ENCODE assay signal across 9 cellular contexts in the genomic region with DNA sequence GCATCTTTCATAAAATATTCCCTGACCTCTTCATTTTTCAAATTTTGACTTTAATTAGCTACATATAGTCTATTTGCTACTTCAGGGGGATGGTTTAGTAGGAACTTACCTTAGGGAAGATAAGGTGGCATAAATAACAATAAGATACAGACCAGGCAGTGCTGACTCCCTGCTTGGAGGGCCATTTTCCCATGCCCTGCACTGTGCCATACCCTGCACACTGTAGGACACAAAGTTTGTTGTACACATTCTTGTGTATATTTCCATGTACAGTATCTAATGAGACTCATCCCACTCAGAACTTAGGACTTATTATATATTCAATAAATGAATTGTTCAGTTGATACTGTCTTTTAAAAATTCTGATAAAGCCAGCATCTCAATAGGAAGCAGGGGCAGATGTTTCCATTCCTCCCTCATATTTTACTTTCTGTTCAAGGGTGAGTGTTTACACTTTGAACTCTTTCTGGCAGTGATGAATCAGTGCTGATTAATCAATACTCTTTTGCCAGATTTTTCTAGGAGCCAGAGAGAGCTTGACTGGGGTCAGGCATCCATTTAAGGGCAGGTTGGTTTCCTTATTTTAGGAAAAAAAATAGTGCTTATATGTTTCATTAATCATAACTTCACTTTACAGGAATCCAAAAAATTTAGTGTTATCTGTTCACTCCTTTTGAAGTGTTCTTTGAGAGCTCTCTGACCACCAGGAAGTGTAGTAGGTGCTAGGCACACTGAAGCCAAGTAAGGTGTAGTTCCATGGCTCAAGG. TPM values are rescaled to one million over a fixed set of nuclear protein-coding genes. Genes with fewer than 3 reads are reported as not detected.
DNase-seq lines count a peak whose midpoint lies in the region; ATAC-seq lines count a peak whose summit lies in the region.
"Had no signal": no experiment of that assay in that cellular context is flagged by ENCODE, and none has a peak within 500 bp of the region (broad histone marks: within the 10 kb centered on the region; RNA-seq: fewer than 3 reads in every experiment).

No MANE protein-coding gene starts in this region.

- no peaks in the 10 kb centered on the region for H3K9me2 ChIP-seq in Karpas-422 (replicated peaks; ENCODE audit: insufficient read depth, low read length)

- DNase-seq in Karpas-422 (no peak), NCI-H2227 treated with DMSO at 0.1 percent for 48 hours (lab: John Stamatoyannopoulos, UW) (no peak), NCI-H1048 (lab: John Stamatoyannopoulos, UW) (no peak)
- DNase-seq in stimulated activated naive B cell treated with anti-CD40 and anti-IgM and Interleukin-4, amounts not matched to agents 10 μg/mL and 1 μg/mL and 100 μg/mL, for 72 hours, result no peak
- DNase-seq in activated CD8-positive, alpha-beta memory T cell treated with anti-CD3 and anti-CD28 coated beads, Interleukin-2, amount 50 U/mL, for 48 hours, result no peak
- DNase-seq: psoas muscle had no signal

- peaks cover 28 to 58% of the 10 kb centered on the region in 2 donors for H3K4me1 Mint-ChIP-seq in stimulated activated naive B cell treated with anti-CD40 and anti-IgM and Interleukin-4, amounts not matched to agents 10 μg/mL and 1 μg/mL and 100 μg/mL, for 72 hours

- H3K27ac Mint-ChIP-seq in stimulated activated naive B cell treated with anti-CD40 and anti-IgM and Interleukin-4, amounts not matched to agents 10 μg/mL and 1 μg/mL and 100 μg/mL, for 72 hours, result peak overlapping the region; percentile 59

- peak; percentile 31 for ATAC-seq in GM21390 (IDR thresholded peaks at IDR 0.05; ENCODE audit: unreplicated experiment)
- peak in 1 of 2 donors; percentile 24 for ATAC-seq in stimulated activated naive B cell treated with anti-CD40 and anti-IgM and Interleukin-4, amounts not matched to agents 10 μg/mL and 1 μg/mL and 100 μg/mL, for 72 hours (replicated peaks)

- H3K9me3 Mint-ChIP-seq in stimulated activated naive B cell treated with anti-CD40 and anti-IgM and Interleukin-4, amounts not matched to agents 10 μg/mL and 1 μg/mL and 100 μg/mL, for 72 hours, result no peaks in the 10 kb centered on the region

- H3K36me3 ChIP-seq in Karpas-422 (ENCODE audit: insufficient read depth, low read length) (no peaks in the 10 kb centered on the region), esophagus (ENCODE audit: control insufficient read depth in 2 of 2, insufficient read depth in 2 of 2, low read length in 1 of 2) (no peaks in the 10 kb centered on the region)
- H3K36me3 ChIP-seq: tibial nerve had no signal

- H3K36me3 Mint-ChIP-seq in stimulated activated naive B cell treated with anti-CD40 and anti-IgM and Interleukin-4, amounts not matched to agents 10 μg/mL and 1 μg/mL and 100 μg/mL, for 72 hours, result no peaks in the 10 kb centered on the region

- H3K79me2 ChIP-seq in Karpas-422 (ENCODE audit: low read length), result no peaks in the 10 kb centered on the region

- H3K4me1 ChIP-seq in Karpas-422 (ENCODE audit: low read length) (peaks cover 59% of the 10 kb centered on the region), esophagus (ENCODE audit: control insufficient read depth in 2 of 2, insufficient read depth in 2 of 2, low read length in 1 of 2) (peaks cover 0 to 6% of the 10 kb centered on the region in 2 donors)

- no peak overlapping the region for H2AFZ ChIP-seq in Karpas-422 (ENCODE audit: low read length)

- peak overlapping the region; percentile 32; the same call in 1 of the 2 replicates for H3K4me3 ChIP-seq in Karpas-422 (ENCODE audit: low read length)
- H3K4me3 ChIP-seq in esophagus (ENCODE audit: low read depth in 1 of 2, low read length in 2 of 2), result no peak overlapping the region
- H3K4me3 ChIP-seq: psoas muscle, tibial nerve had no signal

- peaks cover 31% of the 10 kb centered on the region; the same call in 1 of the 2 replicates for H4K20me1 ChIP-seq in Karpas-422 (ENCODE audit: insufficient read depth, low read depth, low read length)

- peak overlapping the region; percentile 67 for H3K27ac ChIP-seq in Karpas-422 (ENCODE audit: low read length)
- H3K27ac ChIP-seq in esophagus (ENCODE audit: low read depth in 2 of 2, low read length in 1 of 2), result peak overlapping the region; percentile 70 to 73
- H3K27ac ChIP-seq: psoas muscle had no signal

- no peaks in the 10 kb centered on the region for H3K27me3 Mint-ChIP-seq in stimulated activated naive B cell treated with anti-CD40 and anti-IgM and Interleukin-4, amounts not matched to agents 10 μg/mL and 1 μg/mL and 100 μg/mL, for 72 hours

- peak overlapping the region; percentile 51 for H3K4me2 ChIP-seq in Karpas-422 (ENCODE audit: low read depth, low read length, poor library complexity, severe bottlenecking)

- H3K9me3 ChIP-seq in Karpas-422 (ENCODE audit: low read length) (no peaks in the 10 kb centered on the region), esophagus (ENCODE audit: control insufficient read depth in 2 of 2, insufficient read depth in 1 of 2, low read depth in 1 of 2, low read length in 1 of 2) (no peaks in the 10 kb centered on the region)
- H3K9me3 ChIP-seq: psoas muscle, tibial nerve had no signal

- H3K27me3 ChIP-seq in Karpas-422 (ENCODE audit: low read length), result no peaks in the 10 kb centered on the region
- H3K27me3 ChIP-seq in esophagus (ENCODE audit: control insufficient read depth in 1 of 2, insufficient read depth in 2 of 2, low read length in 2 of 2), result no peaks in the 10 kb centered on the region
- H3K27me3 ChIP-seq: tibial nerve had no signal

- peak overlapping the region; percentile 72 to 77 for H3K4me3 Mint-ChIP-seq in stimulated activated naive B cell treated with anti-CD40 and anti-IgM and Interleukin-4, amounts not matched to agents 10 μg/mL and 1 μg/mL and 100 μg/mL, for 72 hours

- peak overlapping the region; percentile 15 for H3K9ac ChIP-seq in Karpas-422 (ENCODE audit: low read length)

RNA-seq across cellular contexts. Expression of a gene that starts 30.6 kb away (rescaled TPM):
- total RNA-seq in Karpas-422 (2014; rRNA removed; shearing (Covaris generic); ENCODE audit: low replicate concordance), result 13.5 and 24.9 TPM in 2 replicates
- polyA plus RNA-seq in esophagus, result 10 to 100 TPM; 16.2 to 22.5 TPM
